In the genomic region with DNA sequence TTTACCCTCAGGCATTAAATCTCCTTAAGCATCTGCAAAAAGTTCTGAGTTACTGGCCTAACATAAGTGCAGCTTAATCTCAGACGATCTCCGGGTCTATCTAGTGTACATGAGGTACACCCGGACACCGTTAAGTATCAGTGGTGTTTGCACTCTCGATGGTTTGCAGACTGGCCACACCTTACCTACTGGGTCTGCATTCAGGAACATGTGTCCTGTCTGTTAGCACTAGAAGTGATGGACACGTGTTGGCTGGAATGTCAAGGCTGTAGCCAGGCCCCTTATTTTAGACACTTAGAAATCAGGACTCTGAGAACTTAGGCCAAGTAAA, we compare ENCODE assay signal across 8 cellular contexts. TPM values are rescaled to one million over a fixed set of nuclear protein-coding genes. Genes with fewer than 3 reads are reported as not detected.
DNase-seq lines count a peak whose midpoint lies in the region; FAIRE-seq and TF ChIP-seq lines count a peak whose summit lies in the region.

No MANE protein-coding gene starts in this region.

- peak overlapping the region; percentile 89 for H3K27ac ChIP-seq in hepatocyte
- H3K27ac ChIP-seq in skin epidermis = peak overlapping the region in 20 of 21 experiments; percentile 71 to 95 (median 88)

- WGBS in hepatocyte (ENCODE audit: low lambda C conversion rate, missing lambda C conversion rate) = 42% methylated on average over 6 of the region's 6 CpGs

- peak overlapping the region; percentile 96 for H2AFZ ChIP-seq in hepatocyte

- peak overlapping the region; percentile 43 for H3K4me3 ChIP-seq in hepatocyte
- H3K4me3 ChIP-seq in skin epidermis = peak overlapping the region; percentile 53 to 92 (median 88)

- peaks cover 5% of the 10 kb centered on the region for H3K4me1 ChIP-seq in hepatocyte (ENCODE audit: insufficient read depth)

- no peak for FAIRE-seq in HTR-8/SVneo (lab: Jason Lieb, UNC)

- peaks cover 3% of the 10 kb centered on the region for H3K27me3 Mint-ChIP-seq in activated naive CD4-positive, alpha-beta T cell treated with anti-CD3 and anti-CD28 coated beads, Interleukin-2, amount 10 ng/mL, durations not matched to agents 7 days and 5 days

- peak overlapping the region; percentile 92 for H3K4me3 Mint-ChIP-seq in activated naive CD4-positive, alpha-beta T cell treated with anti-CD3 and anti-CD28 coated beads, Interleukin-2, amount 10 ng/mL, durations not matched to agents 7 days and 5 days

- peaks cover 30% of the 10 kb centered on the region for H3K4me1 Mint-ChIP-seq in activated naive CD4-positive, alpha-beta T cell treated with anti-CD3 and anti-CD28 coated beads, Interleukin-2, amount 10 ng/mL, durations not matched to agents 7 days and 5 days

- H3K9me2 ChIP-seq in hepatocyte (replicated peaks; ENCODE audit: insufficient read depth) = no peaks in the 10 kb centered on the region

- peak overlapping the region; percentile 85 for H3K4me2 ChIP-seq in hepatocyte

- peak; percentile 2 for DNase-seq in activated T-cell treated with anti-CD3 and anti-CD28 coated beads for 24 hours (ENCODE audit: low read depth)
- DNase-seq in activated T-cell treated with anti-CD3 and anti-CD28 coated beads, Interleukin-2, amount 50 U/mL, for 48 hours = no peak
- peak; percentile 2 for DNase-seq in HTR-8/SVneo (ENCODE audit: insufficient read length, low spot score)
- DNase-seq in activated naive CD4-positive, alpha-beta T cell treated with anti-CD3 and anti-CD28 coated beads, Interleukin-2, amount 10 ng/mL, durations not matched to agents 7 days and 5 days = no peak
- peak; percentile 16 for DNase-seq in hepatocyte (ENCODE audit: low spot score)
- DNase-seq in NCI-H187 treated with DMSO at 0.1 percent for 48 hours (lab: John Stamatoyannopoulos, UW) = no peak
- no peak for DNase-seq in effector CD4-positive, alpha-beta T cell

- H3K27ac Mint-ChIP-seq in activated naive CD4-positive, alpha-beta T cell treated with anti-CD3 and anti-CD28 coated beads, Interleukin-2, amount 10 ng/mL, durations not matched to agents 7 days and 5 days = peak overlapping the region; percentile 84

- CTCF ChIA-PET in activated naive CD4-positive, alpha-beta T cell treated with anti-CD3 and anti-CD28 coated beads, Interleukin-2, amount 10 ng/mL, durations not matched to agents 7 days and 5 days (lab: Charles Lee) = no interaction called here

- H3K9me3 ChIP-seq in hepatocyte (ENCODE audit: low read depth) = no peaks in the 10 kb centered on the region

- no peak for TF ChIP-seq CTCF in hepatocyte (IDR thresholded peaks at IDR 0.05; ENCODE audit: poor library complexity)

- H3K27me3 ChIP-seq in hepatocyte = no peaks in the 10 kb centered on the region

- H3K9me3 Mint-ChIP-seq in activated naive CD4-positive, alpha-beta T cell treated with anti-CD3 and anti-CD28 coated beads, Interleukin-2, amount 10 ng/mL, durations not matched to agents 7 days and 5 days = no peaks in the 10 kb centered on the region

- H3K79me2 ChIP-seq in hepatocyte = peaks cover 29% of the 10 kb centered on the region

- H3K36me3 ChIP-seq in hepatocyte (replicated peaks; ENCODE audit: insufficient read depth, low read depth) = no peaks in the 10 kb centered on the region

- H3K36me3 Mint-ChIP-seq in activated naive CD4-positive, alpha-beta T cell treated with anti-CD3 and anti-CD28 coated beads, Interleukin-2, amount 10 ng/mL, durations not matched to agents 7 days and 5 days = peaks cover 12% of the 10 kb centered on the region

- H4K20me1 ChIP-seq in hepatocyte (ENCODE audit: insufficient read depth, poor library complexity, severe bottlenecking) = no peaks in the 10 kb centered on the region

RNA-seq across cellular contexts. Expression of a gene that starts 0.8 kb away (rescaled TPM):
- total RNA-seq in hepatocyte = 30.3 and 34.2 TPM in 2 replicates
- polyA plus RNA-seq in hepatocyte = 9.2 and 9.3 TPM in 2 replicates

Comparison
In these comparisons a context has a peak if more than half of its experiments do, and no peak if none do; other contexts are left out.
1. DNase-seq: peak in activated T-cell treated with anti-CD3 and anti-CD28 coated beads for 24 hours (single experiment), HTR-8/SVneo (single experiment) and hepatocyte (single experiment); none in activated T-cell treated with anti-CD3 and anti-CD28 coated beads, Interleukin-2, amount 50 U/mL, for 48 hours (0 of 2), activated naive CD4-positive, alpha-beta T cell treated with anti-CD3 and anti-CD28 coated beads, Interleukin-2, amount 10 ng/mL, durations not matched to agents 7 days and 5 days (single experiment), NCI-H187 treated with DMSO at 0.1 percent for 48 hours (single experiment) and effector CD4-positive, alpha-beta T cell (single experiment).